In genomic region chr3:37456270-37456708, GRCh38 we compare ENCODE assay signal across 10 cellular contexts. TPM values are rescaled to one million over a fixed set of nuclear protein-coding genes. Genes with fewer than 3 reads are reported as not detected.
A peak's percentile ranks its signal among the peaks of the same experiment; 100 is the strongest.
DNase-seq lines count a peak whose midpoint lies in the region; ATAC-seq and TF ChIP-seq lines count a peak whose summit lies in the region.
"Had no signal": no experiment of that assay in that cellular context is flagged by ENCODE, and none has a peak within 500 bp of the region (broad histone marks: within the 10 kb centered on the region; RNA-seq: fewer than 3 reads in every experiment).

No MANE protein-coding gene starts in this region.

- no TSS peak for BruUV-seq in A673 (replicated peaks; lab: Mats Ljungman, UMichigan)

- no peaks in the 10 kb centered on the region for H3K36me3 Mint-ChIP-seq in nephron (ENCODE audit: low read depth)
- H3K36me3 Mint-ChIP-seq: activated naive CD4-positive, alpha-beta T cell treated with anti-CD3 and anti-CD28 coated beads, Interleukin-2, amount 50 U/mL, for 72 hours had no signal

- H3K27me3 ChIP-seq in A673 (replicated peaks; ENCODE audit: insufficient read depth, low read depth, low read length, poor library complexity), result no peaks in the 10 kb centered on the region
- H3K27me3 ChIP-seq in Peyer's patch, result no peaks in the 10 kb centered on the region

- H3K4me1 Mint-ChIP-seq in nephron, result peaks cover 65% of the 10 kb centered on the region

- H3K9me3 Mint-ChIP-seq in nephron, result no peaks in the 10 kb centered on the region
- H3K9me3 Mint-ChIP-seq: activated naive CD4-positive, alpha-beta T cell treated with anti-CD3 and anti-CD28 coated beads, Interleukin-2, amount 50 U/mL, for 72 hours had no signal

- H3K36me3 ChIP-seq in A673 (ENCODE audit: insufficient read depth, low read length, poor library complexity, severe bottlenecking), result no peaks in the 10 kb centered on the region
- no peaks in the 10 kb centered on the region for H3K36me3 ChIP-seq in Peyer's patch

- CTCF ChIA-PET in A673 (lab: Charles Lee), result no interaction called here

- TF ChIP-seq CTCF in A673 (conservative IDR thresholded peaks at IDR 0.05; ENCODE audit: low read depth, low read length) (no peak), Peyer's patch (IDR thresholded peaks at IDR 0.05) (peak in 2 of 6 experiments; percentile 32 to 34), fibroblast of villous mesenchyme (IDR thresholded peaks at IDR 0.05; ENCODE audit: insufficient read depth, low read depth, low read length) (no peak), nephron (IDR thresholded peaks at IDR 0.05; ENCODE audit: unreplicated experiment in 3 of 3) (no peak)

- peaks cover 57% of the 10 kb centered on the region for H3K4me1 ChIP-seq in A673 (ENCODE audit: insufficient read depth, low read length, poor library complexity, severe bottlenecking)
- peaks cover 0 to 51% (median 3%) of the 10 kb centered on the region in 4 donors for H3K4me1 ChIP-seq in Peyer's patch

- H3K9me3 ChIP-seq in A673 (ENCODE audit: low read depth, low read length, poor library complexity, severe bottlenecking) (no peaks in the 10 kb centered on the region), Peyer's patch (no peaks in the 10 kb centered on the region)

- peak overlapping the region in 2 of 3 experiments; percentile 74 to 78 for H3K4me3 Mint-ChIP-seq in nephron

- intact Hi-C loops in A673 (cut with micrococcal nuclease; ENCODE audit: unreplicated experiment), result loop anchor here (5.0 kb wide), 1 partner anchor 321 kb away; no protein-coding TSS in a partner anchor

- H3K27ac Mint-ChIP-seq in nephron, result peak overlapping the region in 2 of 3 experiments; percentile 6 to 54
- H3K27ac Mint-ChIP-seq: activated naive CD4-positive, alpha-beta T cell treated with anti-CD3 and anti-CD28 coated beads, Interleukin-2, amount 50 U/mL, for 72 hours had no signal

- TF ChIP-seq POLR2A in Peyer's patch (IDR thresholded peaks at IDR 0.05), result no peak

- no peak for ATAC-seq in HG03342 (IDR thresholded peaks at IDR 0.05; ENCODE audit: unreplicated experiment)
- ATAC-seq in HG02610 (IDR thresholded peaks at IDR 0.05; ENCODE audit: unreplicated experiment), result no peak
- no peak for ATAC-seq in HG02623 (IDR thresholded peaks at IDR 0.05; ENCODE audit: unreplicated experiment)
- ATAC-seq: activated CD4-positive, CD25-positive, alpha-beta regulatory T cell treated with anti-CD3 and anti-CD28 coated beads, Interleukin-2, amount 50 U/mL, for 24 hours; activated naive CD4-positive, alpha-beta T cell treated with anti-CD3 and anti-CD28 coated beads, Interleukin-2, amount 50 U/mL, for 72 hours had no signal

- H3K27ac ChIP-seq in A673 (ENCODE audit: low read depth, low read length, poor library complexity, severe bottlenecking) (peak overlapping the region; percentile 53), Peyer's patch (peak overlapping the region; percentile 4 to 54 (median 34))

- peak; percentile 92 for DNase-seq in A673 (ENCODE audit: low spot score)
- DNase-seq in Peyer's patch, result peak in 2 of 3 donors; percentile 82 to 85
- peak; percentile 10 for DNase-seq in fibroblast of villous mesenchyme (ENCODE audit: low read depth)
- no peak for DNase-seq in NCI-H748 (lab: John Stamatoyannopoulos, UW; ENCODE audit: unreplicated experiment)

- peaks cover 13% of the 10 kb centered on the region for H3K27me3 Mint-ChIP-seq in nephron (ENCODE audit: low read depth)

- H3K4me3 ChIP-seq in A673 (ENCODE audit: low read depth, low read length, poor library complexity, severe bottlenecking) (peak overlapping the region; percentile 28), Peyer's patch (peak overlapping the region in 1 of 4 donors; percentile 4), fibroblast of villous mesenchyme (ENCODE audit: low read depth, low read length) (no peak overlapping the region)

- POLR2A ChIA-PET in A673 (lab: Charles Lee; ENCODE audit: low non-redundant PET), result no interaction called here

RNA-seq across cellular contexts. Expression of gene ITGA9, which starts 4.3 kb away (rescaled TPM):
- 0.77 and 1.7 TPM in 2 replicates for total RNA-seq in A673 (2021)
- total RNA-seq in Peyer's patch, result 10 to 100 TPM in 3 of 4 donors, 1 to 10 TPM in 1; 6.0 to 88.3 (median 12.9) TPM
- total RNA-seq in fibroblast of villous mesenchyme, result 0.43 TPM in 1 of 2 replicates, not detected in the other
